ENCODE assay signal across 9 cellular contexts in genomic region chr13:30576528-30576927, GRCh38. TPM values are rescaled to one million over a fixed set of nuclear protein-coding genes. Genes with fewer than 3 reads are reported as not detected.
DNase-seq lines count a peak whose midpoint lies in the region; ATAC-seq and TF ChIP-seq lines count a peak whose summit lies in the region.
"Had no signal": no experiment of that assay in that cellular context is flagged by ENCODE, and none has a peak within 500 bp of the region (broad histone marks: within the 10 kb centered on the region; RNA-seq: fewer than 3 reads in every experiment).

No MANE protein-coding gene starts in this region.

- ATAC-seq in CD4-positive, CD25-positive, alpha-beta regulatory T cell (ENCODE audit: low read depth in 2 of 2) = peak in 1 of 2 donors; percentile 35
- ATAC-seq in upper lobe of left lung (ENCODE audit: low FRiP score in 2 of 2) (no peak), HG02678 (IDR thresholded peaks at IDR 0.05; ENCODE audit: unreplicated experiment) (no peak)

- POLR2A ChIA-PET in GM10248 (lab: Yijun Ruan, JAX) = no interaction called here

- DNase-seq in CD4-positive, CD25-positive, alpha-beta regulatory T cell = peak; percentile 14 to 34 (median 23)
- DNase-seq in NCI-H2171 (lab: John Stamatoyannopoulos, UW) (peak; percentile 72), kidney tubule cell (ENCODE audit: low spot score) (peak; percentile 78), upper lobe of left lung (no peak), GM10248 (ENCODE audit: extremely low spot score) (no peak), NCI-H524 treated with DMSO at 0.1 percent for 48 hours (lab: John Stamatoyannopoulos, UW) (no peak)
- DNase-seq in activated T-helper 1 cell treated with anti-CD3 and anti-CD28 coated beads, Interleukin-2, amount 50 U/mL, for 16 hours (ENCODE audit: low read depth in 1 of 2, low spot score in 1 of 2) = peak; percentile 14 to 15
- DNase-seq: KG1 had no signal

- no peaks in the 10 kb centered on the region for H3K36me3 Mint-ChIP-seq in CD4-positive, CD25-positive, alpha-beta regulatory T cell

- H3K4me1 ChIP-seq in CD4-positive, CD25-positive, alpha-beta regulatory T cell (ENCODE audit: control insufficient read depth, insufficient read depth, low read length, poor library complexity, severe bottlenecking) = peaks cover 32% of the 10 kb centered on the region
- H3K4me1 ChIP-seq in upper lobe of left lung = peaks cover 0 to 8% (median 6%) of the 10 kb centered on the region in 4 donors

- no peaks in the 10 kb centered on the region for H3K36me3 ChIP-seq in CD4-positive, CD25-positive, alpha-beta regulatory T cell (ENCODE audit: control insufficient read depth, insufficient read depth, low read length)
- H3K36me3 ChIP-seq in upper lobe of left lung = no peaks in the 10 kb centered on the region

- TF ChIP-seq CTCF in upper lobe of left lung (IDR thresholded peaks at IDR 0.05) = no peak
- TF ChIP-seq CTCF in GM10248 (IDR thresholded peaks at IDR 0.05; ENCODE audit: control extremely low read depth, extremely low read depth, low read depth, missing control alignments) = no peak

- peak overlapping the region in 2 of 3 donors; percentile 12 to 40 for H3K27ac Mint-ChIP-seq in CD4-positive, CD25-positive, alpha-beta regulatory T cell

- peaks cover 5% of the 10 kb centered on the region for H3K27me3 Mint-ChIP-seq in CD4-positive, CD25-positive, alpha-beta regulatory T cell

- CTCF ChIA-PET in GM10248 (lab: Yijun Ruan, JAX) = interaction anchor here (1.2 to 1.9 kb wide), 3 partner anchors 9 to 289 kb away, joined by 4 to 6 read pairs (median 5); no protein-coding TSS in a partner anchor

- H3K27me3 ChIP-seq in CD4-positive, CD25-positive, alpha-beta regulatory T cell (ENCODE audit: control insufficient read depth, insufficient read depth, low read length) = no peaks in the 10 kb centered on the region
- no peaks in the 10 kb centered on the region for H3K27me3 ChIP-seq in upper lobe of left lung

- TF ChIP-seq EP300 in upper lobe of left lung (IDR thresholded peaks at IDR 0.05) = no peak

- H3K4me3 Mint-ChIP-seq in CD4-positive, CD25-positive, alpha-beta regulatory T cell = peak overlapping the region in 3 of 4 donors; percentile 0 to 11 (median 2)

- H3K27ac ChIP-seq in CD4-positive, CD25-positive, alpha-beta regulatory T cell (ENCODE audit: insufficient read depth, low read length, poor library complexity, severe bottlenecking) = no peak overlapping the region
- H3K27ac ChIP-seq in upper lobe of left lung = no peak overlapping the region

- H3K9me3 Mint-ChIP-seq in CD4-positive, CD25-positive, alpha-beta regulatory T cell = no peaks in the 10 kb centered on the region

- H3K4me1 Mint-ChIP-seq in CD4-positive, CD25-positive, alpha-beta regulatory T cell = peaks cover 18 to 44% (median 29%) of the 10 kb centered on the region in 4 donors

- WGBS in upper lobe of left lung, 2 donors = 41 to 45% methylated on average over 7 of the region's 7 CpGs

- H3K4me3 ChIP-seq in CD4-positive, CD25-positive, alpha-beta regulatory T cell (ENCODE audit: low read depth, low read length) = no peak overlapping the region
- no peak overlapping the region for H3K4me3 ChIP-seq in upper lobe of left lung

- H3K9me3 ChIP-seq in CD4-positive, CD25-positive, alpha-beta regulatory T cell (ENCODE audit: control insufficient read depth in 2 of 2, low read length in 2 of 2) = no peaks in the 10 kb centered on the region
- H3K9me3 ChIP-seq in upper lobe of left lung = no peaks in the 10 kb centered on the region

- TF ChIP-seq POLR2A in upper lobe of left lung (IDR thresholded peaks at IDR 0.05) = no peak

RNA-seq across cellular contexts. Expression of gene USPL1, which starts 41.2 kb away (rescaled TPM):
- total RNA-seq in CD4-positive, CD25-positive, alpha-beta regulatory T cell = 37.2 TPM
- polyA plus RNA-seq in CD4-positive, CD25-positive, alpha-beta regulatory T cell = 10 to 100 TPM; 11.9 to 19.7 (median 15.6) TPM
- 10 to 100 TPM; 10.8 to 25.1 (median 16.2) TPM for total RNA-seq in upper lobe of left lung

Comparison
In these comparisons a context has a peak if more than half of its experiments do, and no peak if none do; other contexts are left out.
1. DNase-seq: peak in CD4-positive, CD25-positive, alpha-beta regulatory T cell (3 of 3), NCI-H2171 (single experiment), activated T-helper 1 cell treated with anti-CD3 and anti-CD28 coated beads, Interleukin-2, amount 50 U/mL, for 16 hours (2 of 2) and kidney tubule cell (single experiment); none in upper lobe of left lung (0 of 2), GM10248 (single experiment) and NCI-H524 treated with DMSO at 0.1 percent for 48 hours (single experiment).